Comparison of ENCODE assay signal across 12 cellular contexts in genomic region chr1:8077602-8078001, GRCh38. TPM values are rescaled to one million over a fixed set of nuclear protein-coding genes. Genes with fewer than 3 reads are reported as not detected.
DNase-seq lines count a peak whose midpoint lies in the region; ATAC-seq, FAIRE-seq and TF ChIP-seq lines count a peak whose summit lies in the region.
"Had no signal": no experiment of that assay in that cellular context is flagged by ENCODE, and none has a peak within 500 bp of the region (broad histone marks: within the 10 kb centered on the region; RNA-seq: fewer than 3 reads in every experiment).

No MANE protein-coding gene starts in this region.

- no peak for TF ChIP-seq CTCF in Calu3 (IDR thresholded peaks at IDR 0.05; ENCODE audit: unreplicated experiment)

- H3K27me3 Mint-ChIP-seq in Calu3 (ENCODE audit: unreplicated experiment), result no peaks in the 10 kb centered on the region
- peaks cover 17% of the 10 kb centered on the region for H3K27me3 Mint-ChIP-seq in T-helper 17 cell

- FAIRE-seq in islet of Langerhans (lab: Jason Lieb, UNC), result peak; percentile 38

- H3K4me1 ChIP-seq in SJCRH30 (peaks cover 44% of the 10 kb centered on the region), skeletal muscle satellite cell (ENCODE audit: control insufficient read depth, insufficient read depth, low read length) (peaks cover 59% of the 10 kb centered on the region)

- H3K27me3 ChIP-seq in SJCRH30 (no peaks in the 10 kb centered on the region), skeletal muscle satellite cell (ENCODE audit: control insufficient read depth, insufficient read depth, low read length) (no peaks in the 10 kb centered on the region)

- H3K4me3 Mint-ChIP-seq in Calu3 (ENCODE audit: low read depth, unreplicated experiment) (no peak overlapping the region), T-helper 17 cell (no peak overlapping the region)
- H3K4me3 Mint-ChIP-seq: naive B cell had no signal

- no peak overlapping the region for H3K27ac Mint-ChIP-seq in Calu3 (ENCODE audit: unreplicated experiment)
- no peak overlapping the region for H3K27ac Mint-ChIP-seq in T-helper 17 cell

- ATAC-seq in T-helper 17 cell (no peak), HG03439 (IDR thresholded peaks at IDR 0.05; ENCODE audit: unreplicated experiment) (no peak)

- H3K9me3 ChIP-seq in SJCRH30 (replicated peaks) (no peaks in the 10 kb centered on the region), skeletal muscle satellite cell (replicated peaks; ENCODE audit: low read length) (no peaks in the 10 kb centered on the region), T-helper 17 cell (ENCODE audit: control insufficient read depth, low read length, poor library complexity, severe bottlenecking) (no peaks in the 10 kb centered on the region)

- peak overlapping the region; percentile 95 for H3K27ac ChIP-seq in SJCRH30

- no peaks in the 10 kb centered on the region for H3K36me3 ChIP-seq in SJCRH30
- H3K36me3 ChIP-seq in skeletal muscle satellite cell (ENCODE audit: insufficient read depth, low read length), result no peaks in the 10 kb centered on the region

- no peaks in the 10 kb centered on the region for H3K9me3 Mint-ChIP-seq in Calu3 (ENCODE audit: low read depth, unreplicated experiment)
- H3K9me3 Mint-ChIP-seq: naive B cell had no signal

- H3K4me1 Mint-ChIP-seq in Calu3 (ENCODE audit: low read depth, unreplicated experiment) (peaks cover 32% of the 10 kb centered on the region), T-helper 17 cell (peaks cover 2% of the 10 kb centered on the region)
- H3K4me1 Mint-ChIP-seq: naive B cell had no signal

- H3K4me3 ChIP-seq in SJCRH30 (peak overlapping the region; percentile 9), skeletal muscle satellite cell (ENCODE audit: low read length) (peak overlapping the region; percentile 6)

- TSS peak; percentile 80 for BruUV-seq in Calu3 (replicated peaks; lab: Mats Ljungman, UMichigan)

- DNase-seq in Calu3 (no peak), SJCRH30 (no peak), islet precursor cell (no peak), T-helper 17 cell (no peak), NCI-H187 (lab: John Stamatoyannopoulos, UW) (no peak)
- DNase-seq: activated CD4-positive, alpha-beta T cell treated with anti-CD3 and anti-CD28 coated beads, Interleukin-2, amount 50 U/mL, for 4 hours; naive B cell; SIG-M5; stimulated activated naive CD8-positive, alpha-beta T cell treated with anti-CD3 and anti-CD28 coated beads, Interleukin-15, Interleukin-2, amounts not matched to agents 100 U/mL and 50 U/mL, for 24 hours had no signal

- CTCF ChIA-PET in Calu3 (lab: Charles Lee), result interaction anchor here (0.5 to 1.6 kb wide), 5 partner anchors 11 to 161 kb away, joined by 3 to 13 read pairs (median 4); no protein-coding TSS in a partner anchor

- H3K9ac ChIP-seq in skeletal muscle satellite cell (ENCODE audit: low read depth, low read length), result peak overlapping the region; percentile 78

- H3K36me3 Mint-ChIP-seq in Calu3 (ENCODE audit: insufficient read depth, unreplicated experiment), result no peaks in the 10 kb centered on the region
- H3K36me3 Mint-ChIP-seq in T-helper 17 cell (ENCODE audit: low read depth), result no peaks in the 10 kb centered on the region
- H3K36me3 Mint-ChIP-seq: naive B cell had no signal

- intact Hi-C loops in Calu3 (cut with micrococcal nuclease; ENCODE audit: unreplicated experiment), result no loop called here

- peak overlapping the region; percentile 60 for H3K4me2 ChIP-seq in skeletal muscle satellite cell (ENCODE audit: low read length)

RNA-seq across cellular contexts. Expression of gene ERRFI1, which starts 51.5 kb away (rescaled TPM):
- total RNA-seq in Calu3 (2022), result 74.9 and 83.0 TPM in 2 replicates
- total RNA-seq in SJCRH30 (2014; rRNA removed; shearing (Covaris generic)), result 197 and 220 TPM in 2 replicates
- total RNA-seq in skeletal muscle satellite cell (2012; rRNA removed), result 38.3 and 86.7 TPM in 2 replicates
- total RNA-seq in T-helper 17 cell, result 1 to 10 TPM; 1.1 to 1.8 TPM

Comparison
In these comparisons a context has a peak if more than half of its experiments do, and no peak if none do; other contexts are left out.
1. RNA of gene ERRFI1, which starts 51.5 kb away (total RNA-seq): 197 to 220 TPM in SJCRH30 and 74.9 to 83.0 TPM in Calu3; 1.1 to 1.8 TPM in T-helper 17 cell; every median in the first group is over 10 times any median in the second.